In genomic region chr14:68191567-68192321, GRCh38 we compare ENCODE assay signal across 9 cellular contexts.
DNase-seq lines count a peak whose midpoint lies in the region; ATAC-seq, FAIRE-seq and TF ChIP-seq lines count a peak whose summit lies in the region.
"Had no signal": no experiment of that assay in that cellular context is flagged by ENCODE, and none has a peak within 500 bp of the region (broad histone marks: within the 10 kb centered on the region; RNA-seq: fewer than 3 reads in every experiment).

No MANE protein-coding gene starts in this region.

- no peak overlapping the region for H3K27ac Mint-ChIP-seq in astrocyte (ENCODE audit: unreplicated experiment)

- H3K4me2 ChIP-seq in astrocyte (ENCODE audit: low read length) = no peak overlapping the region
- peak overlapping the region; percentile 30; the same call in 1 of the 2 replicates for H3K4me2 ChIP-seq in HepG2 (ENCODE audit: low read depth, low read length)

- no peak for TF ChIP-seq POLR2A in HepG2 (IDR thresholded peaks at IDR 0.05; ENCODE audit: insufficient read depth in 1 of 2, low read depth in 2 of 2, low read length in 2 of 2)

- no peaks in the 10 kb centered on the region for H3K27me3 ChIP-seq in astrocyte (ENCODE audit: insufficient read depth, low read length)
- H3K27me3 ChIP-seq in HepG2 (ENCODE audit: control insufficient read depth in 1 of 2, insufficient read depth in 2 of 2, low read length in 2 of 2) = no peaks in the 10 kb centered on the region
- H3K27me3 ChIP-seq in H7 (ENCODE audit: control insufficient read depth, insufficient read depth, low read length) = no peaks in the 10 kb centered on the region

- no peak for TF ChIP-seq RAD21 in HepG2 (CRISPR knock-in tag; IDR thresholded peaks at IDR 0.05)

- H3K4me1 Mint-ChIP-seq in astrocyte (ENCODE audit: low read depth, unreplicated experiment) = peaks cover 8% of the 10 kb centered on the region
- H3K4me1 Mint-ChIP-seq in activated T-cell treated with anti-CD3 and anti-CD28 coated beads, Interleukin-2, amount 50 U/mL, for 4 hours (ENCODE audit: low read depth) = no peaks in the 10 kb centered on the region

- TF ChIP-seq CTCF in astrocyte (IDR thresholded peaks at IDR 0.05; ENCODE audit: insufficient read depth, low read depth, low read length) = no peak
- TF ChIP-seq CTCF in HepG2 (CRISPR knock-in tag; IDR thresholded peaks at IDR 0.05) = no peak

- POLR2A ChIA-PET in HepG2 (lab: Yijun Ruan, JAX) = interaction anchor here (1.0 to 1.3 kb wide), 4 partner anchors 10 to 604 kb away, joined by 3 to 6 read pairs (median 3); no protein-coding TSS in a partner anchor

- H3K36me3 ChIP-seq in astrocyte (ENCODE audit: insufficient read depth, low read length) (no peaks in the 10 kb centered on the region), HepG2 (replicated peaks in 1 of 2; ENCODE audit: control insufficient read depth in 1 of 2, insufficient read depth in 2 of 2, low read length in 2 of 2) (no peaks in the 10 kb centered on the region), H7 (replicated peaks; ENCODE audit: control insufficient read depth, insufficient read depth, low read length) (no peaks in the 10 kb centered on the region)

- no peaks in the 10 kb centered on the region for H3K27me3 Mint-ChIP-seq in astrocyte (ENCODE audit: low read depth, unreplicated experiment)
- no peaks in the 10 kb centered on the region for H3K27me3 Mint-ChIP-seq in activated T-cell treated with anti-CD3 and anti-CD28 coated beads, Interleukin-2, amount 50 U/mL, for 4 hours (ENCODE audit: low read depth)

- CTCF ChIA-PET in HepG2 (lab: Yijun Ruan, JAX; ENCODE audit: low intra/inter-chr PET ratio, low total read pairs) = no interaction called here

- no peaks in the 10 kb centered on the region for H3K36me3 Mint-ChIP-seq in astrocyte (ENCODE audit: low read depth, unreplicated experiment)
- no peaks in the 10 kb centered on the region for H3K36me3 Mint-ChIP-seq in activated T-cell treated with anti-CD3 and anti-CD28 coated beads, Interleukin-2, amount 50 U/mL, for 4 hours (ENCODE audit: insufficient read depth)

- DNase-seq in SIG-M5 treated with dmso at 0.1 percent for 504 hours (lab: John Stamatoyannopoulos, UW; ENCODE audit: unreplicated experiment) = peak; percentile 73
- DNase-seq in SIG-M5 (lab: John Stamatoyannopoulos, UW) = no peak
- DNase-seq in astrocyte (ENCODE audit: low read depth) = peak; percentile 57
- DNase-seq in HepG2 (ENCODE audit: low spot score) = peak; percentile 92
- DNase-seq in activated T-cell treated with anti-CD3 and anti-CD28 coated beads, Interleukin-2, amount 50 U/mL, for 4 hours = no peak
- DNase-seq in H7 = no peak
- DNase-seq: MM.1S had no signal

- no peak overlapping the region for H3K4me3 ChIP-seq in astrocyte (ENCODE audit: insufficient read depth, low read depth, low read length)
- no peak overlapping the region for H3K4me3 ChIP-seq in HepG2 (replicated peaks in 1 of 3; ENCODE audit: insufficient read depth in 1 of 3, low read depth in 2 of 3, low read length in 3 of 3)
- no peak overlapping the region for H3K4me3 ChIP-seq in H7 (ENCODE audit: insufficient read depth, low read depth, low read length)

- intact Hi-C loops in HepG2 (cut with micrococcal nuclease; ENCODE audit: unreplicated experiment) = loop anchor here (2.0 kb wide), 1 partner anchor 19 kb away; no protein-coding TSS in a partner anchor

- H4K20me1 ChIP-seq in astrocyte (ENCODE audit: insufficient read depth, low read length) (no peaks in the 10 kb centered on the region), HepG2 (ENCODE audit: insufficient read depth, low read length) (no peaks in the 10 kb centered on the region)

- in situ Hi-C loops in HepG2 (cut with HindIII; ENCODE audit: extremely low pct_ligation_motif_present, low pct_unique_long_range_greater_than_20kb) = no loop called here

- H3K9me3 Mint-ChIP-seq in astrocyte (ENCODE audit: unreplicated experiment) = no peaks in the 10 kb centered on the region
- H3K9me3 Mint-ChIP-seq in activated T-cell treated with anti-CD3 and anti-CD28 coated beads, Interleukin-2, amount 50 U/mL, for 4 hours = no peaks in the 10 kb centered on the region

- no peaks in the 10 kb centered on the region for H3K4me1 ChIP-seq in astrocyte (ENCODE audit: insufficient read depth, low read length)
- peaks cover 60% of the 10 kb centered on the region for H3K4me1 ChIP-seq in HepG2 (ENCODE audit: insufficient read depth, low read length)

- TF ChIP-seq EP300 in HepG2 (IDR thresholded peaks at IDR 0.05; ENCODE audit: low read depth in 2 of 2, low read length in 2 of 2) (peak in 1 of 2 experiments; percentile 73; a peak in 2 of 4 replicates), HepG2 (CRISPR knock-in tag; IDR thresholded peaks at IDR 0.05; ENCODE audit: borderline replicate concordance) (no peak)

- peak; percentile 17 for FAIRE-seq in astrocyte (lab: Jason Lieb, UNC)
- peak; percentile 51 for FAIRE-seq in HepG2 (lab: Jason Lieb, UNC)

- peak; percentile 95 for ATAC-seq in HepG2
- no peak for ATAC-seq in activated T-cell treated with anti-CD3 and anti-CD28 coated beads, Interleukin-2, amount 50 U/mL, for 4 hours
- ATAC-seq in HG02852 (IDR thresholded peaks at IDR 0.05; ENCODE audit: unreplicated experiment) = no peak
- no peak for ATAC-seq in GM21447 (IDR thresholded peaks at IDR 0.05; ENCODE audit: unreplicated experiment)

- H3K79me2 ChIP-seq in astrocyte (ENCODE audit: insufficient read depth, low read length) (no peaks in the 10 kb centered on the region), HepG2 (ENCODE audit: insufficient read depth, low read length) (no peaks in the 10 kb centered on the region)

- BruUV-seq in HepG2 (replicated peaks; lab: Mats Ljungman, UMichigan) = no TSS peak

- H3K9me3 ChIP-seq in astrocyte (ENCODE audit: insufficient read depth, low read depth, low read length) (no peaks in the 10 kb centered on the region), HepG2 (ENCODE audit: low read length) (no peaks in the 10 kb centered on the region)

- H3K27ac ChIP-seq in astrocyte (ENCODE audit: low read depth, low read length) (no peak overlapping the region), HepG2 (ENCODE audit: extremely low read length, insufficient read depth, low read length) (no peak overlapping the region)

- H2AFZ ChIP-seq in astrocyte (ENCODE audit: low read depth, low read length) (no peak overlapping the region), HepG2 (ENCODE audit: low read length) (no peak overlapping the region)

- H3K4me3 Mint-ChIP-seq in astrocyte (ENCODE audit: unreplicated experiment) = no peak overlapping the region
- H3K4me3 Mint-ChIP-seq in activated T-cell treated with anti-CD3 and anti-CD28 coated beads, Interleukin-2, amount 50 U/mL, for 4 hours = no peak overlapping the region

- H3K9ac ChIP-seq in astrocyte (ENCODE audit: low read length) (no peak overlapping the region), HepG2 (ENCODE audit: insufficient read depth, low read depth, low read length) (no peak overlapping the region)

TF ChIP-seq in HepG2, 621 proteins besides CTCF, POLR2A, EP300 and RAD21 (continues in another document):
- TF ChIP-seq ZNF597 (CRISPR knock-in tag; IDR thresholded peaks at IDR 0.05) (no peak), ZSCAN9 (CRISPR knock-in tag; IDR thresholded peaks at IDR 0.05; ENCODE audit: borderline replicate concordance) (no peak), SOX13 (IDR thresholded peaks at IDR 0.05) (no peak), SOX13 (CRISPR knock-in tag; conservative IDR thresholded peaks at IDR 0.05 in 1 of 2, IDR thresholded peaks at IDR 0.05 in 1 of 2) (peak in 1 of 2 experiments; percentile 62; a peak in 1 of 4 replicates), ZNF570 (CRISPR knock-in tag; IDR thresholded peaks at IDR 0.05; ENCODE audit: borderline replicate concordance) (no peak), PTBP1 (IDR thresholded peaks at IDR 0.05; ENCODE audit: low read depth, low read length, poor library complexity, severe bottlenecking) (no peak), ZNF800 (CRISPR knock-in tag; IDR thresholded peaks at IDR 0.05) (no peak), DPF2 (CRISPR knock-in tag; IDR thresholded peaks at IDR 0.05; ENCODE audit: borderline replicate concordance, low read depth) (no peak), ZNF460 (CRISPR knock-in tag; IDR thresholded peaks at IDR 0.05; ENCODE audit: borderline replicate concordance) (no peak), DRAP1 (CRISPR knock-in tag; IDR thresholded peaks at IDR 0.05) (no peak), DR1 (CRISPR knock-in tag; IDR thresholded peaks at IDR 0.05) (no peak)

Comparison
In these comparisons a context has a peak if more than half of its experiments do, and no peak if none do; other contexts are left out.
1. DNase-seq: peak in SIG-M5 treated with dmso at 0.1 percent for 504 hours (single experiment), astrocyte (single experiment) and HepG2 (single experiment); none in SIG-M5 (single experiment), activated T-cell treated with anti-CD3 and anti-CD28 coated beads, Interleukin-2, amount 50 U/mL, for 4 hours (single experiment) and H7 (single experiment).